Comparison of ENCODE assay signal across 18 cellular contexts in the genomic region with DNA sequence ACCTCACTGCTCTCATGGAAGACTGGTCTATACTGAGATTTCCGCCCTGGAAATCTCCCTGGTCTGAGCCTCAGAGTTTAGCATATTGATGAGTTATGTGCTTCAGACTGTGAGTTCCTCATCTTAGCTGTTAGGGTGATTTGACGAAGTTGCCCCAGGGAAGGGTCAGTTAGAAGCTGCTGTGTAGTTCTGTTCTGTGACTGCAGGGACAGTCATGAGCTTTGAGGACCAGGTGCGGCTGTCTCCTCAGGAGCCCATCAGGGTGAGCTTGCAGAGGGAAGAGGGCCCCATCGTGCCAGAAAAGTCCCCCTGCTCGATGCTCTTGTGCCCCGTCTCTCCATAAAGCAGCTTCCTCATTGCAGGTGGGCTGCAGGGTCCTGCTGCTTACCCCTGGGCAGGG. TPM values are rescaled to one million over a fixed set of nuclear protein-coding genes. Genes with fewer than 3 reads are reported as not detected.
DNase-seq lines count a peak whose midpoint lies in the region; ATAC-seq, FAIRE-seq and TF ChIP-seq lines count a peak whose summit lies in the region.
"Had no signal": no experiment of that assay in that cellular context is flagged by ENCODE, and none has a peak within 500 bp of the region (broad histone marks: within the 10 kb centered on the region; RNA-seq: fewer than 3 reads in every experiment).

No MANE protein-coding gene starts in this region.

- DNase-seq in Caco-2 (no peak), HFFc6 (no peak), bronchial epithelial cell (ENCODE audit: low read depth) (no peak), activated gamma-delta T cell treated with Interleukin-2 at 50 U/mL for 16 hours (no peak), globus pallidus (ENCODE audit: low spot score) (no peak), AG08396 (ENCODE audit: low spot score) (no peak)
- DNase-seq: KBM-7, left ventricle myocardium superior, NCI-H1417, NCI-H2227 treated with DMSO at 0.1 percent for 48 hours, stomach had no signal

- intact Hi-C loops in Caco-2 (cut with micrococcal nuclease; ENCODE audit: unreplicated experiment) = no loop called here

- no TSS peak for BruUV-seq in Caco-2 (replicated peaks; lab: Mats Ljungman, UMichigan)

- H3K4me3 Mint-ChIP-seq in Caco-2 (ENCODE audit: unreplicated experiment) (no peak overlapping the region), HFFc6 (no peak overlapping the region), nephron (no peak overlapping the region)

- peaks cover 2% of the 10 kb centered on the region; the same call in 1 of the 2 replicates for H3K36me3 ChIP-seq in Caco-2 (ENCODE audit: control insufficient read depth, insufficient read depth, low read length)
- H3K36me3 ChIP-seq in bronchial epithelial cell (ENCODE audit: control insufficient read depth, insufficient read depth, low read length) = peaks cover 28% of the 10 kb centered on the region
- H3K36me3 ChIP-seq: prostate gland had no signal

- H3K27ac Mint-ChIP-seq in Caco-2 (ENCODE audit: unreplicated experiment) (no peak overlapping the region), HFFc6 (no peak overlapping the region), nephron (no peak overlapping the region)

- H3K4me1 Mint-ChIP-seq in Caco-2 (ENCODE audit: low read depth, unreplicated experiment) = peaks cover 6% of the 10 kb centered on the region
- H3K4me1 Mint-ChIP-seq in HFFc6 (ENCODE audit: low read depth) = peaks cover 13% of the 10 kb centered on the region
- peaks cover 24% of the 10 kb centered on the region for H3K4me1 Mint-ChIP-seq in nephron

- no peaks in the 10 kb centered on the region for H3K4me1 ChIP-seq in Caco-2
- H3K4me1 ChIP-seq: ascending aorta, prostate gland had no signal

- H3K4me3 ChIP-seq in Caco-2 (ENCODE audit: low read depth, low read length) (no peak overlapping the region), bronchial epithelial cell (ENCODE audit: low read depth, low read length) (no peak overlapping the region)
- H3K4me3 ChIP-seq: ascending aorta, prostate gland, stomach had no signal

- H3K36me3 Mint-ChIP-seq in Caco-2 (ENCODE audit: insufficient read depth, unreplicated experiment) (peaks cover 82% of the 10 kb centered on the region), HFFc6 (ENCODE audit: low read depth) (peaks cover 31% of the 10 kb centered on the region), nephron (ENCODE audit: low read depth) (peaks cover 55% of the 10 kb centered on the region)

- H3K9me3 ChIP-seq in Caco-2 = no peaks in the 10 kb centered on the region
- H3K9me3 ChIP-seq: ascending aorta, prostate gland, stomach had no signal

- no peak for FAIRE-seq in bronchial epithelial cell (lab: Jason Lieb, UNC)

- H3K9me3 Mint-ChIP-seq in Caco-2 (ENCODE audit: unreplicated experiment) (no peaks in the 10 kb centered on the region), HFFc6 (no peaks in the 10 kb centered on the region), nephron (no peaks in the 10 kb centered on the region)

- CTCF ChIA-PET in Caco-2 (lab: Charles Lee) = interaction anchor here (0.6 to 1.4 kb wide), 3 partner anchors 9 to 65 kb away, joined by 4 to 11 read pairs (median 5); no protein-coding TSS in a partner anchor

- TF ChIP-seq CTCF in Caco-2 (IDR thresholded peaks at IDR 0.05; ENCODE audit: insufficient read depth in 1 of 2, low read depth in 1 of 2, low read length in 1 of 2, severe bottlenecking in 1 of 2, unreplicated experiment in 1 of 2) = peak; percentile 32 to 45
- peak; percentile 38 for TF ChIP-seq CTCF in HFFc6 (IDR thresholded peaks at IDR 0.05)
- peak; percentile 5 for TF ChIP-seq CTCF in bronchial epithelial cell (IDR thresholded peaks at IDR 0.05; ENCODE audit: insufficient read depth, low read length, severe bottlenecking)
- peak in 2 of 3 experiments; percentile 8 to 21 for TF ChIP-seq CTCF in nephron (IDR thresholded peaks at IDR 0.05; ENCODE audit: unreplicated experiment in 3 of 3)

- H3K27me3 Mint-ChIP-seq in Caco-2 (ENCODE audit: insufficient read depth, unreplicated experiment) (no peaks in the 10 kb centered on the region), HFFc6 (ENCODE audit: insufficient read depth) (no peaks in the 10 kb centered on the region), nephron (ENCODE audit: low read depth) (no peaks in the 10 kb centered on the region)

- no peak for ATAC-seq in GM19351 (IDR thresholded peaks at IDR 0.05; ENCODE audit: unreplicated experiment)
- ATAC-seq: left ventricle myocardium superior, Right ventricle myocardium inferior had no signal

- H3K27me3 ChIP-seq in Caco-2 (replicated peaks; ENCODE audit: control insufficient read depth, insufficient read depth, low read length) (no peaks in the 10 kb centered on the region), bronchial epithelial cell (ENCODE audit: control insufficient read depth, insufficient read depth, low read length) (no peaks in the 10 kb centered on the region)
- H3K27me3 ChIP-seq: ascending aorta, stomach had no signal

- POLR2A ChIA-PET in Caco-2 (lab: Charles Lee) = no interaction called here

RNA-seq across cellular contexts. Expression of a gene that starts 28.3 kb away (rescaled TPM):
- total RNA-seq in Caco-2 (2022) (not detected in 2 replicates), bronchial epithelial cell (under 0.01 TPM in 1 of 2 replicates, not detected in the other)
- not detected for total RNA-seq in HFFc6 (2021; fragmentation: NEBNext Ultra II Directional; extraction: Animal tissue kit (Norgen Biotek cat#: 25700))
- total RNA-seq: ascending aorta; H4; left ventricle myocardium superior; Right ventricle myocardium inferior; T-helper 1 cell treated with Interleukin-12 subunit alpha and Interleukin-12 subunit beta and Interleukin-4 antibody, amounts not matched to agents 30 ng/mL and 1 ng/mL, for 36 hours had no signal

RNA-seq across cellular contexts. Expression of a gene that starts 39.9 kb away (rescaled TPM):
- total RNA-seq in Caco-2 (2022) = 82.0 and 91.9 TPM in 2 replicates
- 10 to 100 TPM; 37.9 to 49.3 (median 42.8) TPM for total RNA-seq in HFFc6 (2021; fragmentation: NEBNext Ultra II Directional; extraction: Animal tissue kit (Norgen Biotek cat#: 25700))
- total RNA-seq in bronchial epithelial cell = 10.5 and 11.1 TPM in 2 replicates

RNA-seq across cellular contexts. Expression of a gene that starts 40.8 kb away (rescaled TPM):
- total RNA-seq in Caco-2 (2022) (351 and 377 TPM in 2 replicates), bronchial epithelial cell (134 and 181 TPM in 2 replicates)
- 100 to 1,000 TPM in 2 of 6 experiments, 10 to 100 TPM in 4; 29.0 to 228 (median 36.9) TPM for total RNA-seq in HFFc6 (2021; fragmentation: NEBNext Ultra II Directional; extraction: Animal tissue kit (Norgen Biotek cat#: 25700))
- total RNA-seq: H4 had no signal

RNA-seq across cellular contexts. Expression of a gene that starts 52.8 kb away (rescaled TPM):
- 127 and 141 TPM in 2 replicates for total RNA-seq in Caco-2 (2022)
- total RNA-seq in HFFc6 (2021; fragmentation: NEBNext Ultra II Directional; extraction: Animal tissue kit (Norgen Biotek cat#: 25700)) = 10 to 100 TPM; 21.1 to 28.0 (median 24.0) TPM
- total RNA-seq in bronchial epithelial cell = 34.6 and 56.6 TPM in 2 replicates
